In genomic region chrX:9710332-9710731, GRCh38 we compare ENCODE assay signal across 27 cellular contexts.
DNase-seq lines count a peak whose midpoint lies in the region; ATAC-seq, FAIRE-seq and TF ChIP-seq lines count a peak whose summit lies in the region.
"Had no signal": no experiment of that assay in that cellular context is flagged by ENCODE, and none has a peak within 500 bp of the region (broad histone marks: within the 10 kb centered on the region; RNA-seq: fewer than 3 reads in every experiment).

No MANE protein-coding gene starts in this region.

- 0 out of 2 replicates have a peak overlapping the region, but pooled peaks have one; percentile 25 for H3K27ac ChIP-seq in OCI-LY3 (ENCODE audit: low read length)
- H3K27ac ChIP-seq: C4-2B, HL-60, KMS-11 had no signal

- DNase-seq in GM12865 (ENCODE audit: low read depth), result peak; percentile 29
- DNase-seq in NCI-H82 treated with DMSO at 0.1 percent for 48 hours (lab: John Stamatoyannopoulos, UW; ENCODE audit: unreplicated experiment), result no peak
- DNase-seq in MV-4-11 (lab: John Stamatoyannopoulos, UW), result no peak
- DNase-seq in D721Med (ENCODE audit: insufficient read length, low spot score), result no peak
- DNase-seq in iPS-NIHi7 (ENCODE audit: extremely low spot score), result no peak
- DNase-seq: Caco-2; CD8-positive, alpha-beta T cell; DMS 273 treated with DMSO at 0.1 percent for 48 hours; DMS79; EL; GF-D8; MM.1S; NCI-H1048; NCI-H1417; NCI-H1694; NCI-H2029 treated with DMSO at 0.1 percent for 48 hours; NCI-H524; NCI-H748 treated with DMSO at 0.1 percent for 48 hours; PC-3; SK-N-SH; SW 1271 had no signal

- H3K36me3 ChIP-seq in OCI-LY3 (replicated peaks; ENCODE audit: low read depth, low read length), result peaks cover 20% of the 10 kb centered on the region

- peak; percentile 42 for ATAC-seq in GM21619 (IDR thresholded peaks at IDR 0.05; ENCODE audit: unreplicated experiment)
- ATAC-seq: CD8-positive, alpha-beta T cell; PC-3 had no signal

- no peak for FAIRE-seq in D721Med (lab: Jason Lieb, UNC)
- FAIRE-seq: H54 had no signal

- no peaks in the 10 kb centered on the region for H3K27me3 ChIP-seq in OCI-LY3 (ENCODE audit: low read depth, low read length)

- no peak for TF ChIP-seq CTCF in GM12865 (IDR thresholded peaks at IDR 0.05; ENCODE audit: insufficient read depth, low read depth, low read length, missing control alignments)
- TF ChIP-seq CTCF in OCI-LY3 (IDR thresholded peaks at IDR 0.05; ENCODE audit: low read depth, low read length), result no peak
- no peak for TF ChIP-seq CTCF in D721Med (IDR thresholded peaks at IDR 0.05; ENCODE audit: insufficient read depth, missing control alignments)

- H2AFZ ChIP-seq in OCI-LY3 (ENCODE audit: low read depth, low read length), result no peak overlapping the region

- no peaks in the 10 kb centered on the region for H4K20me1 ChIP-seq in OCI-LY3 (ENCODE audit: insufficient read depth, low read length)

- H3K9ac ChIP-seq in OCI-LY3 (ENCODE audit: low read length), result no peak overlapping the region
- H3K9ac ChIP-seq: KMS-11, SK-N-SH had no signal

- H3K9me3 ChIP-seq in OCI-LY3 (ENCODE audit: insufficient read depth, low read length), result no peaks in the 10 kb centered on the region
- H3K9me3 ChIP-seq: Caco-2, SK-N-SH had no signal

- no peaks in the 10 kb centered on the region for H3K79me2 ChIP-seq in OCI-LY3 (ENCODE audit: low read length)

- H3K4me3 ChIP-seq in GM12865 (ENCODE audit: low read depth, low read length) (no peak overlapping the region), OCI-LY3 (ENCODE audit: low read length) (no peak overlapping the region)

- H3K4me2 ChIP-seq in OCI-LY3 (ENCODE audit: low read length), result peak overlapping the region; percentile 27; the same call in 1 of the 2 replicates
- H3K4me2 ChIP-seq: KMS-11, SK-N-SH had no signal

- H3K4me1 ChIP-seq in OCI-LY3 (ENCODE audit: low read length), result peaks cover 31% of the 10 kb centered on the region
